ENCODE assay signal across 9 cellular contexts in genomic region chr10:46229144-46229563, GRCh38. TPM values are rescaled to one million over a fixed set of nuclear protein-coding genes. Genes with fewer than 3 reads are reported as not detected.
A peak's percentile ranks its signal among the peaks of the same experiment; 100 is the strongest.
DNase-seq lines count a peak whose midpoint lies in the region; ATAC-seq and TF ChIP-seq lines count a peak whose summit lies in the region.
"Had no signal": no experiment of that assay in that cellular context is flagged by ENCODE, and none has a peak within 500 bp of the region (broad histone marks: within the 10 kb centered on the region; RNA-seq: fewer than 3 reads in every experiment).

No MANE protein-coding gene starts in this region.

- ATAC-seq in CD8-positive, alpha-beta T cell = peak; percentile 48
- ATAC-seq in sciatic nerve (no peak), HG03196 (IDR thresholded peaks at IDR 0.05; ENCODE audit: unreplicated experiment) (no peak)

- H3K27ac Mint-ChIP-seq in CD8-positive, alpha-beta T cell = peak overlapping the region; percentile 67
- H3K27ac Mint-ChIP-seq in type B pancreatic cell = no peak overlapping the region

- intact Hi-C loops in CD8-positive, alpha-beta T cell (cut with DNase I, micrococcal nuclease) = loop anchor here in 1 of 2 experiments (10.0 kb wide), 1 partner anchor 336 kb away; no protein-coding TSS in a partner anchor
- intact Hi-C loops in sciatic nerve (cut with DNase I) = no loop called here

- H3K27me3 ChIP-seq in CD8-positive, alpha-beta T cell (ENCODE audit: insufficient read depth, low read length) = no peaks in the 10 kb centered on the region
- H3K27me3 ChIP-seq in HL-60 (ENCODE audit: insufficient read depth, poor library complexity, severe bottlenecking) (no peaks in the 10 kb centered on the region), right atrium auricular region (no peaks in the 10 kb centered on the region)

- DNase-seq in CD8-positive, alpha-beta T cell = peak in 3 of 7 experiments; percentile 13 to 46 (median 16)
- DNase-seq in HL-60 (ENCODE audit: low read depth in 1 of 2, low spot score in 1 of 2) (peak in 1 of 2 experiments; percentile 59), right atrium auricular region (ENCODE audit: low spot score) (peak; percentile 21), type B pancreatic cell (ENCODE audit: extremely low spot score, unreplicated experiment) (peak; percentile 62), sciatic nerve (ENCODE audit: low spot score) (no peak), HK-2 (ENCODE audit: unreplicated experiment) (no peak)
- DNase-seq in activated CD4-positive, CD25-positive, alpha-beta regulatory T cell treated with anti-CD3 and anti-CD28 coated beads, Interleukin-2, amount 50 U/mL, for 72 hours = peak; percentile 21

- H3K27me3 Mint-ChIP-seq in CD8-positive, alpha-beta T cell (ENCODE audit: low read depth) = no peaks in the 10 kb centered on the region
- peaks cover 5% of the 10 kb centered on the region for H3K27me3 Mint-ChIP-seq in type B pancreatic cell

- H3K9me3 Mint-ChIP-seq in CD8-positive, alpha-beta T cell = peaks cover 3% of the 10 kb centered on the region
- no peaks in the 10 kb centered on the region for H3K9me3 Mint-ChIP-seq in type B pancreatic cell

- H3K4me1 ChIP-seq in CD8-positive, alpha-beta T cell (ENCODE audit: insufficient read depth, low read length) = no peaks in the 10 kb centered on the region
- no peaks in the 10 kb centered on the region for H3K4me1 ChIP-seq in right atrium auricular region

- CTCF ChIA-PET in CD8-positive, alpha-beta T cell (lab: Charles Lee) = interaction anchor here (0.6 to 1.8 kb wide), 12 partner anchors 9 to 301 kb away, joined by 3 to 9 read pairs (median 4); no protein-coding TSS in a partner anchor

- peaks cover 4% of the 10 kb centered on the region for H3K36me3 ChIP-seq in CD8-positive, alpha-beta T cell (ENCODE audit: insufficient read depth, low read length)
- H3K36me3 ChIP-seq in right atrium auricular region = no peaks in the 10 kb centered on the region

- H3K4me3 Mint-ChIP-seq in CD8-positive, alpha-beta T cell = no peak overlapping the region
- no peak overlapping the region for H3K4me3 Mint-ChIP-seq in type B pancreatic cell

- H3K9me3 ChIP-seq in CD8-positive, alpha-beta T cell (ENCODE audit: low read length) = no peaks in the 10 kb centered on the region
- peaks cover 0 to 4% of the 10 kb centered on the region in 2 donors for H3K9me3 ChIP-seq in right atrium auricular region

- H3K36me3 Mint-ChIP-seq in CD8-positive, alpha-beta T cell = peaks cover 76% of the 10 kb centered on the region
- no peaks in the 10 kb centered on the region for H3K36me3 Mint-ChIP-seq in type B pancreatic cell

- POLR2A ChIA-PET in CD8-positive, alpha-beta T cell (lab: Charles Lee) = no interaction called here

- TF ChIP-seq CTCF in CD8-positive, alpha-beta T cell (IDR thresholded peaks at IDR 0.05) = peak; percentile 51
- TF ChIP-seq CTCF in HL-60 (IDR thresholded peaks at IDR 0.05; ENCODE audit: insufficient read depth, low read length) (peak; percentile 81), right atrium auricular region (IDR thresholded peaks at IDR 0.05) (peak in 1 of 2 donors; percentile 47), type B pancreatic cell (conservative IDR thresholded peaks at IDR 0.05) (peak; percentile 76)

- H3K4me3 ChIP-seq in CD8-positive, alpha-beta T cell (ENCODE audit: low read depth, low read length) = no peak overlapping the region
- H3K4me3 ChIP-seq in HL-60 (replicated peaks; ENCODE audit: insufficient read depth, low read length) = no peak overlapping the region
- H3K4me3 ChIP-seq in right atrium auricular region = no peak overlapping the region

- H3K4me1 Mint-ChIP-seq in CD8-positive, alpha-beta T cell (ENCODE audit: low read depth) = peaks cover 14% of the 10 kb centered on the region
- peaks cover 6% of the 10 kb centered on the region for H3K4me1 Mint-ChIP-seq in type B pancreatic cell (ENCODE audit: unreplicated experiment)

- H3K27ac ChIP-seq in CD8-positive, alpha-beta T cell (ENCODE audit: low read depth, low read length) = no peak overlapping the region
- H3K27ac ChIP-seq in HL-60 (replicated peaks) (peak overlapping the region; percentile 24; the same call in 1 of the 2 replicates), right atrium auricular region (no peak overlapping the region)

RNA-seq across cellular contexts. Expression of gene ANTXRL, which starts 57.6 kb away (rescaled TPM):
- not detected for total RNA-seq in CD8-positive, alpha-beta T cell
- total RNA-seq in right atrium auricular region (not detected), type B pancreatic cell (ENCODE audit: low replicate concordance) (not detected in 2 replicates), sciatic nerve (not detected)
- total RNA-seq: RPMI7951 had no signal

Comparison
In these comparisons a context has a peak if more than half of its experiments do, and no peak if none do; other contexts are left out.
1. DNase-seq: peak in activated CD4-positive, CD25-positive, alpha-beta regulatory T cell treated with anti-CD3 and anti-CD28 coated beads, Interleukin-2, amount 50 U/mL, for 72 hours (single experiment), right atrium auricular region (single experiment) and type B pancreatic cell (single experiment); none in sciatic nerve (single experiment) and HK-2 (single experiment).